ENCODE assay signal across 10 cellular contexts in genomic region chr10:91201213-91201996, GRCh38. TPM values are rescaled to one million over a fixed set of nuclear protein-coding genes. Genes with fewer than 3 reads are reported as not detected.
DNase-seq lines count a peak whose midpoint lies in the region; ATAC-seq and TF ChIP-seq lines count a peak whose summit lies in the region.
"Had no signal": no experiment of that assay in that cellular context is flagged by ENCODE, and none has a peak within 500 bp of the region (broad histone marks: within the 10 kb centered on the region; RNA-seq: fewer than 3 reads in every experiment).

No MANE protein-coding gene starts in this region.

- H3K36me3 ChIP-seq in SK-N-MC (ENCODE audit: insufficient read depth, low read length), result no peaks in the 10 kb centered on the region
- H3K36me3 ChIP-seq in mucosa of descending colon (ENCODE audit: low read depth), result no peaks in the 10 kb centered on the region
- H3K36me3 ChIP-seq in stomach, result no peaks in the 10 kb centered on the region
- H3K36me3 ChIP-seq: neutrophil had no signal

- H3K27me3 ChIP-seq in stomach, result no peaks in the 10 kb centered on the region
- H3K27me3 ChIP-seq: neutrophil had no signal

- no peaks in the 10 kb centered on the region for H3K27me3 Mint-ChIP-seq in glutamatergic neuron (ENCODE audit: unreplicated experiment)

- peak overlapping the region; percentile 7; the same call in 1 of the 2 replicates for H3K4me3 ChIP-seq in SK-N-MC
- H3K4me3 ChIP-seq in mucosa of descending colon, result no peak overlapping the region
- H3K4me3 ChIP-seq in stomach, result no peak overlapping the region

- intact Hi-C loops in mucosa of descending colon (cut with DNase I, micrococcal nuclease) (no loop called here), stomach (cut with DNase I; ENCODE audit: low total_unique reads) (no loop called here), posterior cingulate gyrus (cut with DNase I) (no loop called here)

- TF ChIP-seq CTCF in mucosa of descending colon (IDR thresholded peaks at IDR 0.05) (no peak), stomach (IDR thresholded peaks at IDR 0.05) (no peak), glutamatergic neuron (IDR thresholded peaks at IDR 0.05; ENCODE audit: partially characterized antibody, unreplicated experiment) (no peak)

- H3K36me3 Mint-ChIP-seq in glutamatergic neuron (ENCODE audit: unreplicated experiment), result no peaks in the 10 kb centered on the region
- H3K36me3 Mint-ChIP-seq: type B pancreatic cell had no signal

- DNase-seq in SK-N-MC (ENCODE audit: low read depth, low spot score), result no peak
- DNase-seq in mucosa of descending colon, result no peak
- DNase-seq in stomach, result no peak
- no peak for DNase-seq in posterior cingulate gyrus
- no peak for DNase-seq in effector CD4-positive, alpha-beta T cell
- DNase-seq in glutamatergic neuron, result no peak

- no peaks in the 10 kb centered on the region for H3K4me1 Mint-ChIP-seq in glutamatergic neuron (ENCODE audit: low read depth, unreplicated experiment)

- H3K9me3 Mint-ChIP-seq in glutamatergic neuron (ENCODE audit: unreplicated experiment), result peaks cover 2% of the 10 kb centered on the region
- H3K9me3 Mint-ChIP-seq: type B pancreatic cell had no signal

- 37 to 47% (median 43%) methylated on average over 3 of the region's 3 CpGs for WGBS in stomach, 5 donors

- no peak overlapping the region for H3K27ac Mint-ChIP-seq in glutamatergic neuron (ENCODE audit: unreplicated experiment)
- H3K27ac Mint-ChIP-seq: type B pancreatic cell had no signal

- no peak overlapping the region for H3K4me3 Mint-ChIP-seq in glutamatergic neuron (ENCODE audit: unreplicated experiment)
- H3K4me3 Mint-ChIP-seq: type B pancreatic cell had no signal

- no peak overlapping the region for H3K27ac ChIP-seq in SK-N-MC
- H3K27ac ChIP-seq in stomach, result peak overlapping the region in 1 of 5 donors; percentile 71
- H3K27ac ChIP-seq: neutrophil had no signal

- TF ChIP-seq EP300 in stomach (IDR thresholded peaks at IDR 0.05), result no peak

- H3K9ac ChIP-seq in SK-N-MC (ENCODE audit: insufficient read length), result no peak overlapping the region

- peak; percentile 36 for ATAC-seq in GM18505 (IDR thresholded peaks at IDR 0.05; ENCODE audit: unreplicated experiment)
- peak; percentile 46 for ATAC-seq in GM21825 (IDR thresholded peaks at IDR 0.05; ENCODE audit: unreplicated experiment)
- ATAC-seq in mucosa of descending colon, result peak; percentile 52

- TF ChIP-seq POLR2A in GM18505 (IDR thresholded peaks at IDR 0.05; ENCODE audit: borderline replicate concordance, extremely low read depth, insufficient read depth, insufficient read length), result no peak
- no peak for TF ChIP-seq POLR2A in stomach (IDR thresholded peaks at IDR 0.05)

- peaks cover 21% of the 10 kb centered on the region for H3K4me1 ChIP-seq in mucosa of descending colon (ENCODE audit: low read depth)
- H3K4me1 ChIP-seq in stomach, result peaks cover 4 to 56% (median 38%) of the 10 kb centered on the region in 4 donors

- H3K9me3 ChIP-seq in SK-N-MC (ENCODE audit: low read depth, low read length), result no peaks in the 10 kb centered on the region
- no peaks in the 10 kb centered on the region for H3K9me3 ChIP-seq in mucosa of descending colon
- H3K9me3 ChIP-seq in stomach, result no peaks in the 10 kb centered on the region
- H3K9me3 ChIP-seq: neutrophil had no signal

RNA-seq across cellular contexts. Expression of gene PCGF5, which starts 19.1 kb away (rescaled TPM):
- total RNA-seq in mucosa of descending colon (10 to 100 TPM; 65.0 to 76.1 (median 65.8) TPM), stomach (10 to 100 TPM; 10.7 to 78.2 (median 57.6) TPM), glutamatergic neuron (ENCODE audit: unreplicated experiment) (3.0 TPM)
- polyA plus RNA-seq in stomach, result 10 to 100 TPM; 19.8 to 35.4 (median 32.1) TPM
